In genomic region chr9:85212887-85213286, GRCh38 we compare ENCODE assay signal across 15 cellular contexts.
DNase-seq lines count a peak whose midpoint lies in the region; ATAC-seq, FAIRE-seq and TF ChIP-seq lines count a peak whose summit lies in the region.
"Had no signal": no experiment of that assay in that cellular context is flagged by ENCODE, and none has a peak within 500 bp of the region (broad histone marks: within the 10 kb centered on the region; RNA-seq: fewer than 3 reads in every experiment).

No MANE protein-coding gene starts in this region.

- no peak for FAIRE-seq in small intestine (lab: Jason Lieb, UNC)
- FAIRE-seq: endometrium, GM19239 had no signal

- H3K4me1 ChIP-seq in left lung (no peaks in the 10 kb centered on the region), small intestine (ENCODE audit: control insufficient read depth in 2 of 2, insufficient read depth in 1 of 2, low read depth in 1 of 2, low read length in 1 of 2) (no peaks in the 10 kb centered on the region)
- H3K4me1 ChIP-seq in effector memory CD4-positive, alpha-beta T cell (ENCODE audit: control insufficient read depth, insufficient read depth, low read length, poor library complexity, severe bottlenecking): no peaks in the 10 kb centered on the region

- no peak overlapping the region for H3K4me3 ChIP-seq in BJ (ENCODE audit: low read depth, low read length)
- H3K4me3 ChIP-seq in HFF-Myc (replicated peaks; ENCODE audit: low read depth, low read length): no peak overlapping the region
- no peak overlapping the region for H3K4me3 ChIP-seq in astrocyte of the cerebellum (ENCODE audit: low read depth, low read length)
- no peak overlapping the region for H3K4me3 ChIP-seq in left lung
- no peak overlapping the region for H3K4me3 ChIP-seq in small intestine (ENCODE audit: low read depth in 1 of 2, low read length in 2 of 2)
- H3K4me3 ChIP-seq in effector memory CD4-positive, alpha-beta T cell (ENCODE audit: insufficient read depth, low read depth, low read length, poor library complexity, severe bottlenecking): no peak overlapping the region
- H3K4me3 ChIP-seq: lung had no signal

- H3K27ac ChIP-seq in left lung (no peak overlapping the region), small intestine (ENCODE audit: low read depth in 1 of 2, low read length in 1 of 2) (no peak overlapping the region)
- no peak overlapping the region for H3K27ac ChIP-seq in effector memory CD4-positive, alpha-beta T cell (ENCODE audit: insufficient read depth, low read length, poor library complexity, severe bottlenecking)

- DNase-seq in BJ (ENCODE audit: low read depth) (peak; percentile 5), HFF-Myc (ENCODE audit: extremely low read depth, low read depth) (peak; percentile 17), astrocyte of the cerebellum (ENCODE audit: low read depth) (peak; percentile 59), left lung (no peak), small intestine (no peak), NCI-H82 treated with DMSO at 0.1 percent for 48 hours (lab: John Stamatoyannopoulos, UW; ENCODE audit: unreplicated experiment) (no peak)
- no peak for DNase-seq in activated CD4-positive, CD25-positive, alpha-beta regulatory T cell (lab: John Stamatoyannopoulos, UW)
- no peak for DNase-seq in effector memory CD4-positive, alpha-beta T cell
- DNase-seq: activated naive CD4-positive, alpha-beta T cell; IMR-90; retina; stimulated activated naive B cell treated with anti-CD40 and anti-IgM and Interleukin-4, amounts not matched to agents 10 μg/mL and 1 μg/mL and 100 μg/mL, for 72 hours had no signal

- H3K27me3 ChIP-seq in BJ (ENCODE audit: control insufficient read depth, insufficient read depth, low read length) (no peaks in the 10 kb centered on the region), left lung (no peaks in the 10 kb centered on the region), small intestine (ENCODE audit: control insufficient read depth in 2 of 2, insufficient read depth in 2 of 2, low read length in 2 of 2) (no peaks in the 10 kb centered on the region)
- H3K27me3 ChIP-seq in effector memory CD4-positive, alpha-beta T cell (replicated peaks; ENCODE audit: control insufficient read depth, insufficient read depth, low read length, poor library complexity, severe bottlenecking): no peaks in the 10 kb centered on the region

- CTCF ChIA-PET in BJ (lab: Yijun Ruan, JAX): interaction anchor here (0.6 kb wide), 1 partner anchor 34 kb away, joined by 3 read pairs; no protein-coding TSS in a partner anchor

- intact Hi-C loops in left lung (cut with DNase I): no loop called here

- POLR2A ChIA-PET in BJ (lab: Charles Lee): no interaction called here

- H3K36me3 ChIP-seq in BJ (ENCODE audit: control insufficient read depth, insufficient read depth, low read length) (no peaks in the 10 kb centered on the region), left lung (no peaks in the 10 kb centered on the region), small intestine (ENCODE audit: control insufficient read depth in 2 of 2, insufficient read depth in 2 of 2, low read length in 2 of 2) (no peaks in the 10 kb centered on the region)
- no peaks in the 10 kb centered on the region for H3K36me3 ChIP-seq in effector memory CD4-positive, alpha-beta T cell (ENCODE audit: control insufficient read depth, insufficient read depth, low read length)

- ATAC-seq in left lung: peak; percentile 40
- ATAC-seq: stimulated activated naive B cell treated with anti-CD40 and anti-IgM and Interleukin-4, amounts not matched to agents 10 μg/mL and 1 μg/mL and 100 μg/mL, for 72 hours had no signal

- in situ Hi-C loops in astrocyte of the cerebellum (cut with HindIII; ENCODE audit: low sequenced_read_pairs): no loop called here

- no peak for TF ChIP-seq CTCF in BJ (IDR thresholded peaks at IDR 0.05; ENCODE audit: insufficient read depth, low read depth, low read length)
- TF ChIP-seq CTCF in HFF-Myc (IDR thresholded peaks at IDR 0.05; ENCODE audit: low read depth, low read length, missing control alignments): no peak
- no peak for TF ChIP-seq CTCF in astrocyte of the cerebellum (IDR thresholded peaks at IDR 0.05; ENCODE audit: low read depth, low read length, missing control alignments)
- no peak for TF ChIP-seq CTCF in left lung (IDR thresholded peaks at IDR 0.05)

- WGBS in small intestine, 3 donors: 6 to 38% (median 18%) methylated on average over 2 of the region's 2 CpGs

- no peaks in the 10 kb centered on the region for H3K9me3 ChIP-seq in left lung
- H3K9me3 ChIP-seq in small intestine (ENCODE audit: control insufficient read depth, low read depth): no peaks in the 10 kb centered on the region
- H3K9me3 ChIP-seq in effector memory CD4-positive, alpha-beta T cell (ENCODE audit: control insufficient read depth, low read length): no peaks in the 10 kb centered on the region

Comparison
In these comparisons a context has a peak if more than half of its experiments do, and no peak if none do; other contexts are left out.
1. DNase-seq: peak in BJ (single experiment), HFF-Myc (single experiment) and astrocyte of the cerebellum (single experiment); none in left lung (0 of 2), activated CD4-positive, CD25-positive, alpha-beta regulatory T cell (0 of 4), small intestine (single experiment), NCI-H82 treated with DMSO at 0.1 percent for 48 hours (single experiment) and effector memory CD4-positive, alpha-beta T cell (0 of 3).